ENCODE assay signal across 8 cellular contexts in the genomic region with DNA sequence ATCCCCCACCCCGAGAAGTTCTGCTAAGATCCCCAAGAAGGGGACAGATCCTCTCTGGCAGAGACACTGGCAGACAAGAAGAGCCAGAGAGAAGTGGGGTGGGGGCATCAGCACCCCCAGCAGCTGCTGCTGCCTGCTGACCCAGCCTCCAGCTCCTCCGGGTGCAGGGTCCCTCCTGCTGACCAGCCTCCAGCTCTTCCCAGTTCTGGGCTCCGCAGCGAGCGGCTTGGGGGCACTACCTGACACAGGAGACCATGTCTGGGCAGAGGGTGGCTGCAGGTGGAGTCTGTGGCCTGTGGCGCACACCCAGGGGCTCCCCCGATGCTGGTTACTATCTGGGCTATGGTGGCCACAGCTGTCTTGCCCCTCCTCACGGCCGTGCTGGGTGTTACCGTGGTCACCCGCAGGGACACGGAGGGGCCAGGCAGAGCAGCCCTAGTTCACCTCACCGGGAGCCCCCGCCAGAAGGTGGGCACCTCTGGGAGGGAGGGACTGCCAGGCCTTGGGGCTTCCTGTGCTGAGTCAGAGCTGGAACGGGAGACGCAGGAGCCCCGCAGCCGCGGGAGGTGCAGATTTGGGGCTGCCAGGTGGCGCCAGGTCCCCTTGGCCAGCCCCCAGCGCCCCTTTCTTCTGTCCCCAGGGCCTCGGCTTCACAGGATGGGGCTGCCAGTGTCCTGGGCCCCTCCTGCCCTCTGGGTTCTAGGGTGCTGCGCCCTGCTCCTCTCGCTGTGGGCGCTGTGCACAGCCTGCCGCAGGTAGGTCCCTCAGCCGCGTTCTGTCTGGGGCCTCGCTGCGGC. TPM values are rescaled to one million over a fixed set of nuclear protein-coding genes. Genes with fewer than 3 reads are reported as not detected.
DNase-seq lines count a peak whose midpoint lies in the region; ATAC-seq, FAIRE-seq and TF ChIP-seq lines count a peak whose summit lies in the region.

No MANE protein-coding gene starts in this region.

- RAD21 ChIA-PET in GM12878 (lab: Charles Lee; ENCODE audit: unreplicated experiment): interaction anchor here (0.9 to 4.2 kb wide), 11 partner anchors 9 to 200 kb away, joined by 3 to 32 read pairs (median 5); a partner anchor contains a TSS

- CTCF ChIA-PET in GM12878 (lab: Yijun Ruan, JAX): interaction anchor here (0.6 to 2.9 kb wide), 8 partner anchors 14 to 199 kb away, joined by 3 to 28 read pairs (median 4); a partner anchor contains a TSS

- POLR2A ChIA-PET in GM12878 (lab: Charles Lee): interaction anchor here (0.6 to 2.1 kb wide), 6 partner anchors 9 to 128 kb away, joined by 3 to 6 read pairs (median 4); a partner anchor contains a TSS

- H2AFZ ChIP-seq in GM12878 (ENCODE audit: control insufficient read depth, low read depth, low read length): no peak overlapping the region

- ATAC-seq in GM12878 (peak; percentile 62), esophagus mucosa (no peak), GM18909 (IDR thresholded peaks at IDR 0.05; ENCODE audit: poor library complexity, unreplicated experiment) (no peak)

- H3K9ac ChIP-seq in GM12878 (ENCODE audit: control insufficient read depth, insufficient read depth, low read length) (peak overlapping the region; percentile 81), rectal smooth muscle tissue (ENCODE audit: low read length) (no peak overlapping the region)

- peak overlapping the region; percentile 84 for H3K4me3 ChIP-seq in GM12878
- H3K4me3 ChIP-seq in rectal smooth muscle tissue (ENCODE audit: low read length): peak overlapping the region; percentile 61

- H3K4me1 ChIP-seq in GM12878 (ENCODE audit: control insufficient read depth, insufficient read depth, low read length): peaks cover 36% of the 10 kb centered on the region
- H3K4me1 ChIP-seq in rectal smooth muscle tissue (ENCODE audit: control insufficient read depth, insufficient read depth, low read length): peaks cover 11% of the 10 kb centered on the region

- DNase-seq in SK-N-DZ (ENCODE audit: low spot score) (peak; percentile 14), GM12878 (ENCODE audit: low read depth, low spot score) (no peak), ACHN (no peak), occipital lobe (lab: John Stamatoyannopoulos, UW) (no peak)

- no peaks in the 10 kb centered on the region for H3K27me3 ChIP-seq in GM12878 (replicated peaks in 1 of 2; ENCODE audit: control insufficient read depth in 2 of 2, insufficient read depth in 2 of 2, low read length in 1 of 2)
- H3K27me3 ChIP-seq in rectal smooth muscle tissue (ENCODE audit: control insufficient read depth, insufficient read depth, low read length): no peaks in the 10 kb centered on the region

- peak; percentile 47; the same call in 1 of the 2 replicates for TF ChIP-seq POLR2A in GM12878 (IDR thresholded peaks at IDR 0.05; ENCODE audit: low read depth, low read length)

- H3K4me2 ChIP-seq in GM12878 (ENCODE audit: control insufficient read depth, insufficient read depth): peak overlapping the region; percentile 93

- peak; percentile 10 for TF ChIP-seq CTCF in GM12873 (IDR thresholded peaks at IDR 0.05; ENCODE audit: insufficient read depth, low read depth, low read length, missing control alignments)
- TF ChIP-seq CTCF in GM12878 (IDR thresholded peaks at IDR 0.05 in 2 of 3, conservative IDR thresholded peaks at IDR 0.05 in 1 of 3; ENCODE audit: control insufficient read depth in 2 of 3, extremely low read depth in 1 of 3, insufficient read depth in 1 of 3, low read depth in 3 of 3, low read length in 3 of 3): no peak

- TF ChIP-seq RAD21 in GM12878 (IDR thresholded peaks at IDR 0.05; ENCODE audit: insufficient read depth, low read depth, low read length): no peak

- no peaks in the 10 kb centered on the region for H4K20me1 ChIP-seq in GM12878 (ENCODE audit: control insufficient read depth, insufficient read depth)

- H3K36me3 ChIP-seq in GM12878 (ENCODE audit: control insufficient read depth in 2 of 2, insufficient read depth in 2 of 2, low read length in 1 of 2) (peaks cover 5 to 24% of the 10 kb centered on the region in 2 experiments; a peak in 3 of 4 replicates), rectal smooth muscle tissue (ENCODE audit: control insufficient read depth, insufficient read depth, low read length) (peaks cover 6% of the 10 kb centered on the region)

- TF ChIP-seq EP300 in GM12878 (IDR thresholded peaks at IDR 0.05; ENCODE audit: borderline replicate concordance in 1 of 2, control insufficient read depth in 1 of 2, low read depth in 2 of 2, low read length in 2 of 2): no peak

- intact Hi-C loops in GM12878 (cut with micrococcal nuclease; ENCODE audit: unreplicated experiment): loop anchor here (2.0 kb wide), 2 partner anchors 30 to 128 kb away; a partner anchor contains a TSS

- H3K27ac ChIP-seq in GM12878 (ENCODE audit: control insufficient read depth, insufficient read depth) (peak overlapping the region; percentile 94), rectal smooth muscle tissue (ENCODE audit: low read depth, low read length) (no peak overlapping the region)

- H3K9me3 ChIP-seq in GM12878 (replicated peaks; ENCODE audit: control insufficient read depth, insufficient read depth, low read length): no peaks in the 10 kb centered on the region

- in situ Hi-C loops in GM12878 (cut with MboI): no loop called here
- in situ Hi-C loops in ACHN (cut with HindIII; ENCODE audit: low pct_ligation_motif_present, low pct_unique_long_range_greater_than_20kb, low sequenced_read_pairs): no loop called here

- SMC1A ChIA-PET in GM12878 (lab: Charles Lee; ENCODE audit: uncharacterized antibody, unreplicated experiment): interaction anchor here (0.6 to 1.7 kb wide), 7 partner anchors 9 to 92 kb away, joined by 3 to 14 read pairs (median 3); a partner anchor contains a TSS

- WGBS in GM12878 (ENCODE audit: insufficient coverage, insufficient replicate concordance, low lambda C conversion rate, missing lambda C conversion rate): under 1% methylated on average over 29 of the region's 30 CpGs

- peaks cover 23% of the 10 kb centered on the region for H3K79me2 ChIP-seq in GM12878 (ENCODE audit: control insufficient read depth, insufficient read depth, low read length)

- FAIRE-seq in GM12878 (lab: Jason Lieb, UNC): peak; percentile 69

- BruUV-seq in GM12878 (replicated peaks; lab: Mats Ljungman, UMichigan): no TSS peak

RNA-seq across cellular contexts. Expression of a gene that starts 0.6 kb away (rescaled TPM):
- 22.8 and 33.6 TPM in 2 replicates for polyA plus RNA-seq in SK-N-DZ (2014; cell fraction: cytosol; rRNA removed)
- polyA plus RNA-seq in SK-N-DZ (2014; cell fraction: nucleus; rRNA removed): 394 and 517 TPM in 2 replicates
- total RNA-seq in GM12878 (2013; cell fraction: nucleolus; rRNA removed): 15.2 and 16.4 TPM in 2 replicates
- total RNA-seq in GM12878 (2014; rRNA removed): 72.3 and 109 TPM in 2 replicates
- total RNA-seq in GM12878 (2014; rRNA removed; fragmentation: Illumina TruSeq; extraction: Trizol): 3.3 and 3.9 TPM in 2 replicates
- 78.1 and 92.7 TPM in 2 replicates for total RNA-seq in GM12878 (2021)
- polyA plus RNA-seq in GM12878 (2011; ENCODE audit: low read depth): 12.0 TPM
- 3.1 and 7.2 TPM in 2 replicates for polyA plus RNA-seq in GM12878 (2011; rRNA removed)
- 25.0 and 57.5 TPM in 2 replicates for polyA plus RNA-seq in GM12878 (2011; cell fraction: cytosol; rRNA removed)
- polyA plus RNA-seq in GM12878 (2011; cell fraction: nucleus; rRNA removed): 82.2 and 136 TPM in 2 replicates
- polyA plus RNA-seq in GM12878 (2012): 44.2 and 49.4 TPM in 2 replicates
- polyA plus RNA-seq in GM12878 (2014; fragmentation: Illumina TruSeq; extraction: Trizol): 0.32 and 1.1 TPM in 2 replicates
- polyA plus RNA-seq in GM12878 (2014; fragmentation: Nextera tagmentation; extraction: Ambion mirVana): 1 to 10 TPM in 1 of 2 experiments, under 1 TPM in 1; 0.35 to 1.7 TPM
- 102 and 128 TPM in 2 replicates for polyA plus RNA-seq in GM12878 (2014; rRNA removed)
- polyA plus RNA-seq in GM12878 (2016; fragmentation: Nextera tagmentation; extraction: Ambion mirVana): 100 to 1,000 TPM; 119 to 154 TPM
- 1.2 and 5.4 TPM in 2 replicates for polyA minus RNA-seq in GM12878 (2011; rRNA and poly(A)+ RNA removed)
- 15.1 and 15.2 TPM in 2 replicates for polyA minus RNA-seq in GM12878 (2011; cell fraction: cytosol; rRNA and poly(A)+ RNA removed)
- polyA minus RNA-seq in GM12878 (2011; cell fraction: nucleus; rRNA and poly(A)+ RNA removed): 15.1 and 31.5 TPM in 2 replicates
- total RNA-seq in esophagus mucosa: 5.1 TPM
- total RNA-seq in occipital lobe: 1.7 TPM

RNA-seq across cellular contexts. Expression of a gene that starts 2.5 kb away (rescaled TPM):
- 50.4 and 67.1 TPM in 2 replicates for polyA plus RNA-seq in SK-N-DZ (2014; cell fraction: cytosol; rRNA removed)
- 316 and 353 TPM in 2 replicates for polyA plus RNA-seq in SK-N-DZ (2014; cell fraction: nucleus; rRNA removed)
- total RNA-seq in GM12878 (2013; cell fraction: nucleolus; rRNA removed): 8.0 and 8.3 TPM in 2 replicates
- total RNA-seq in GM12878 (2014; rRNA removed) (26.0 and 32.1 TPM in 2 replicates), GM12878 (2014; rRNA removed; fragmentation: Illumina TruSeq; extraction: Trizol) (11.4 TPM in 2 replicates), GM12878 (2021) (64.2 and 65.9 TPM in 2 replicates), esophagus mucosa (60.9 TPM), occipital lobe (2.8 TPM)
- polyA plus RNA-seq in GM12878 (2011; ENCODE audit: low read depth): 7.1 TPM
- polyA plus RNA-seq in GM12878 (2011; rRNA removed) (7.5 and 11.8 TPM in 2 replicates), GM12878 (2014; fragmentation: Illumina TruSeq; extraction: Trizol) (0.59 and 5.4 TPM in 2 replicates), GM12878 (2014; fragmentation: Nextera tagmentation; extraction: Ambion mirVana) (1 to 10 TPM in 1 of 2 experiments, under 1 TPM in 1; 0.34 to 2.8 TPM), GM12878 (2014; rRNA removed) (47.2 and 52.6 TPM in 2 replicates), GM12878 (2016; fragmentation: Nextera tagmentation; extraction: Ambion mirVana) (10 to 100 TPM; 14.9 to 19.8 TPM)
- 9.3 and 17.5 TPM in 2 replicates for polyA plus RNA-seq in GM12878 (2011; cell fraction: cytosol; rRNA removed)
- 71.2 and 88.5 TPM in 2 replicates for polyA plus RNA-seq in GM12878 (2011; cell fraction: nucleus; rRNA removed)
- polyA plus RNA-seq in GM12878 (2012): 27.8 and 37.4 TPM in 2 replicates
- polyA minus RNA-seq in GM12878 (2011; rRNA and poly(A)+ RNA removed): 1.4 and 6.6 TPM in 2 replicates
- 5.5 and 9.0 TPM in 2 replicates for polyA minus RNA-seq in GM12878 (2011; cell fraction: cytosol; rRNA and poly(A)+ RNA removed)
- 8.7 and 14.4 TPM in 2 replicates for polyA minus RNA-seq in GM12878 (2011; cell fraction: nucleus; rRNA and poly(A)+ RNA removed)

RNA-seq across cellular contexts. Expression of a gene that starts 29.3 kb away (rescaled TPM):
- polyA plus RNA-seq in SK-N-DZ (2014; cell fraction: cytosol; rRNA removed): 22.1 and 62.6 TPM in 2 replicates
- polyA plus RNA-seq in SK-N-DZ (2014; cell fraction: nucleus; rRNA removed): 151 and 241 TPM in 2 replicates
- total RNA-seq in GM12878 (2013; cell fraction: nucleolus; rRNA removed): 17.5 and 26.2 TPM in 2 replicates
- total RNA-seq in GM12878 (2014; rRNA removed) (23.3 and 24.4 TPM in 2 replicates), GM12878 (2014; rRNA removed; fragmentation: Illumina TruSeq; extraction: Trizol) (5.3 and 7.4 TPM in 2 replicates), GM12878 (2021) (34.8 and 37.2 TPM in 2 replicates), esophagus mucosa (11.1 TPM), occipital lobe (7.3 TPM)
- polyA plus RNA-seq in GM12878 (2011; ENCODE audit: low read depth): 15.5 TPM
- polyA plus RNA-seq in GM12878 (2011; rRNA removed) (4.8 and 12.7 TPM in 2 replicates), GM12878 (2014; fragmentation: Illumina TruSeq; extraction: Trizol) (1.3 and 4.9 TPM in 2 replicates), GM12878 (2014; fragmentation: Nextera tagmentation; extraction: Ambion mirVana) (under 1 TPM; 0.58 to 0.79 TPM), GM12878 (2014; rRNA removed) (26.7 and 31.6 TPM in 2 replicates), GM12878 (2016; fragmentation: Nextera tagmentation; extraction: Ambion mirVana) (10 to 100 TPM; 42.5 to 52.9 TPM)
- 14.4 and 24.5 TPM in 2 replicates for polyA plus RNA-seq in GM12878 (2011; cell fraction: cytosol; rRNA removed)
- polyA plus RNA-seq in GM12878 (2011; cell fraction: nucleus; rRNA removed): 44.3 and 66.3 TPM in 2 replicates
- polyA plus RNA-seq in GM12878 (2012): 16.7 and 24.9 TPM in 2 replicates
- 8.0 and 15.6 TPM in 2 replicates for polyA minus RNA-seq in GM12878 (2011; rRNA and poly(A)+ RNA removed)
- 7.4 and 9.8 TPM in 2 replicates for polyA minus RNA-seq in GM12878 (2011; cell fraction: cytosol; rRNA and poly(A)+ RNA removed)
- 7.1 and 15.2 TPM in 2 replicates for polyA minus RNA-seq in GM12878 (2011; cell fraction: nucleus; rRNA and poly(A)+ RNA removed)

RNA-seq across cellular contexts. Expression of a gene that starts 29.3 kb away (rescaled TPM):
- 72.1 and 74.1 TPM in 2 replicates for polyA plus RNA-seq in SK-N-DZ (2014; cell fraction: cytosol; rRNA removed)
- 137 and 172 TPM in 2 replicates for polyA plus RNA-seq in SK-N-DZ (2014; cell fraction: nucleus; rRNA removed)
- total RNA-seq in GM12878 (2013; cell fraction: nucleolus; rRNA removed): 70.8 and 77.8 TPM in 2 replicates
- total RNA-seq in GM12878 (2014; rRNA removed) (40.6 and 41.6 TPM in 2 replicates), GM12878 (2014; rRNA removed; fragmentation: Illumina TruSeq; extraction: Trizol) (18.2 and 21.6 TPM in 2 replicates), GM12878 (2021) (52.1 and 55.1 TPM in 2 replicates), esophagus mucosa (31.1 TPM), occipital lobe (15.6 TPM)
- polyA plus RNA-seq in GM12878 (2011; ENCODE audit: low read depth): 11.9 TPM
- polyA plus RNA-seq in GM12878 (2011; rRNA removed) (23.1 and 27.6 TPM in 2 replicates), GM12878 (2014; fragmentation: Illumina TruSeq; extraction: Trizol) (5.2 and 11.7 TPM in 2 replicates), GM12878 (2014; fragmentation: Nextera tagmentation; extraction: Ambion mirVana) (1 to 10 TPM in 1 of 2 experiments, under 1 TPM in 1; 0.37 to 3.5 TPM), GM12878 (2014; rRNA removed) (42.6 and 49.0 TPM in 2 replicates), GM12878 (2016; fragmentation: Nextera tagmentation; extraction: Ambion mirVana) (10 to 100 TPM; 66.8 to 71.7 TPM)
- 33.0 and 47.4 TPM in 2 replicates for polyA plus RNA-seq in GM12878 (2011; cell fraction: cytosol; rRNA removed)
- polyA plus RNA-seq in GM12878 (2011; cell fraction: nucleus; rRNA removed): 80.3 and 106 TPM in 2 replicates
- 27.1 and 27.9 TPM in 2 replicates for polyA plus RNA-seq in GM12878 (2012)
- polyA minus RNA-seq in GM12878 (2011; rRNA and poly(A)+ RNA removed): 22.1 and 28.6 TPM in 2 replicates
- 7.5 and 9.1 TPM in 2 replicates for polyA minus RNA-seq in GM12878 (2011; cell fraction: cytosol; rRNA and poly(A)+ RNA removed)
- 29.5 and 51.3 TPM in 2 replicates for polyA minus RNA-seq in GM12878 (2011; cell fraction: nucleus; rRNA and poly(A)+ RNA removed)

RNA-seq across cellular contexts. Expression of a gene that starts 40.6 kb away (rescaled TPM):
- 0.69 and 1.8 TPM in 2 replicates for polyA plus RNA-seq in SK-N-DZ (2014; cell fraction: cytosol; rRNA removed)
- 2.0 and 15.0 TPM in 2 replicates for polyA plus RNA-seq in SK-N-DZ (2014; cell fraction: nucleus; rRNA removed)
- total RNA-seq in GM12878 (2013; cell fraction: nucleolus; rRNA removed): not detected in 2 replicates
- total RNA-seq in GM12878 (2014; rRNA removed): 0.71 and 1.8 TPM in 2 replicates
- not detected in 2 replicates for total RNA-seq in GM12878 (2014; rRNA removed; fragmentation: Illumina TruSeq; extraction: Trizol)
- total RNA-seq in GM12878 (2021): not detected in 2 replicates
- not detected for polyA plus RNA-seq in GM12878 (2011; ENCODE audit: low read depth)
- not detected in 2 replicates for polyA plus RNA-seq in GM12878 (2011; rRNA removed)
- 0.75 and 1.7 TPM in 2 replicates for polyA plus RNA-seq in GM12878 (2011; cell fraction: cytosol; rRNA removed)
- 11.0 and 11.6 TPM in 2 replicates for polyA plus RNA-seq in GM12878 (2011; cell fraction: nucleus; rRNA removed)
- polyA plus RNA-seq in GM12878 (2012): 0.38 and 0.65 TPM in 2 replicates
- not detected in 2 replicates for polyA plus RNA-seq in GM12878 (2014; fragmentation: Illumina TruSeq; extraction: Trizol)
- not detected for polyA plus RNA-seq in GM12878 (2014; fragmentation: Nextera tagmentation; extraction: Ambion mirVana)
- 1.9 and 2.2 TPM in 2 replicates for polyA plus RNA-seq in GM12878 (2014; rRNA removed)
- polyA plus RNA-seq in GM12878 (2016; fragmentation: Nextera tagmentation; extraction: Ambion mirVana): under 1 TPM in 1 of 2 experiments, not detected in 1; 0.67 TPM
- polyA minus RNA-seq in GM12878 (2011; rRNA and poly(A)+ RNA removed): not detected in 2 replicates
- not detected in 2 replicates for polyA minus RNA-seq in GM12878 (2011; cell fraction: cytosol; rRNA and poly(A)+ RNA removed)
- not detected in 2 replicates for polyA minus RNA-seq in GM12878 (2011; cell fraction: nucleus; rRNA and poly(A)+ RNA removed)
- total RNA-seq in esophagus mucosa: 4.5 TPM
- not detected for total RNA-seq in occipital lobe
